ENCODE assay signal across 8 cellular contexts in genomic region chr12:19129121-19129485, GRCh38. TPM values are rescaled to one million over a fixed set of nuclear protein-coding genes. Genes with fewer than 3 reads are reported as not detected.
A peak's percentile ranks its signal among the peaks of the same experiment; 100 is the strongest.
DNase-seq lines count a peak whose midpoint lies in the region; ATAC-seq and TF ChIP-seq lines count a peak whose summit lies in the region.

No MANE protein-coding gene starts in this region.

- no peak for TF ChIP-seq POLR2A in stomach (IDR thresholded peaks at IDR 0.05)

- intact Hi-C loops in stomach (cut with DNase I; ENCODE audit: low total_unique reads) = no loop called here

- no peaks in the 10 kb centered on the region for H3K36me3 ChIP-seq in stomach

- peak overlapping the region; percentile 37 for H3K27ac Mint-ChIP-seq in activated T-helper 17 cell treated with anti-CD3 and anti-CD28 coated beads, Interleukin-2, amount 50 U/mL, for 72 hours

- H3K27me3 Mint-ChIP-seq in activated T-helper 17 cell treated with anti-CD3 and anti-CD28 coated beads, Interleukin-2, amount 50 U/mL, for 72 hours = no peaks in the 10 kb centered on the region

- TF ChIP-seq CTCF in stomach (IDR thresholded peaks at IDR 0.05) = no peak

- H3K4me1 ChIP-seq in stomach = peaks cover 6 to 30% (median 23%) of the 10 kb centered on the region in 4 donors

- H3K27ac ChIP-seq in stomach = peak overlapping the region; percentile 77 to 97 (median 94)

- H3K9me3 ChIP-seq in iPS-18c (ENCODE audit: control insufficient read depth, insufficient read depth, low read length) (peaks cover 4% of the 10 kb centered on the region), stomach (peaks cover 0 to 20% (median 11%) of the 10 kb centered on the region in 4 donors)

- no peaks in the 10 kb centered on the region for H3K27me3 ChIP-seq in stomach

- no peak for ATAC-seq in activated T-helper 17 cell treated with anti-CD3 and anti-CD28 coated beads, Interleukin-2, amount 50 U/mL, for 72 hours (replicated peaks)
- ATAC-seq in activated CD4-positive, CD25-positive, alpha-beta regulatory T cell treated with anti-CD3 and anti-CD28 coated beads, Interleukin-2, amount 50 U/mL, for 24 hours = no peak

- TF ChIP-seq EP300 in stomach (IDR thresholded peaks at IDR 0.05) = no peak

- peaks cover 15% of the 10 kb centered on the region for H3K4me1 Mint-ChIP-seq in activated T-helper 17 cell treated with anti-CD3 and anti-CD28 coated beads, Interleukin-2, amount 50 U/mL, for 72 hours

- H3K4me3 Mint-ChIP-seq in activated T-helper 17 cell treated with anti-CD3 and anti-CD28 coated beads, Interleukin-2, amount 50 U/mL, for 72 hours = peak overlapping the region; percentile 87

- WGBS in stomach, 5 donors = 0 to 2% (median 1%) methylated on average over 11 to 12 of the region's 12 CpGs

- H3K4me3 ChIP-seq in iPS-18c (ENCODE audit: insufficient read depth, low read depth, low read length) = peak overlapping the region; percentile 21; the same call in 1 of the 2 replicates
- H3K4me3 ChIP-seq in stomach = peak overlapping the region; percentile 95 to 99 (median 98)

- H3K36me3 Mint-ChIP-seq in activated T-helper 17 cell treated with anti-CD3 and anti-CD28 coated beads, Interleukin-2, amount 50 U/mL, for 72 hours (ENCODE audit: low read depth) = no peaks in the 10 kb centered on the region

- H3K9me3 Mint-ChIP-seq in activated T-helper 17 cell treated with anti-CD3 and anti-CD28 coated beads, Interleukin-2, amount 50 U/mL, for 72 hours = peaks cover 9% of the 10 kb centered on the region

- DNase-seq in NCI-H82 treated with DMSO at 0.1 percent for 48 hours (lab: John Stamatoyannopoulos, UW; ENCODE audit: unreplicated experiment) = peak; percentile 56
- no peak for DNase-seq in NCI-H82 (lab: John Stamatoyannopoulos, UW)
- no peak for DNase-seq in stomach
- DNase-seq in germinal center (ENCODE audit: low spot score) = no peak
- DNase-seq in NCI-H524 (lab: John Stamatoyannopoulos, UW) = no peak

RNA-seq across cellular contexts. Expression of gene PLEKHA5, which starts 0.4 kb away (rescaled TPM):
- 10 to 100 TPM in 1 of 2 donors, 1 to 10 TPM in 1; 8.6 to 10.4 TPM for total RNA-seq in activated T-helper 17 cell treated with anti-CD3 and anti-CD28 coated beads, Interleukin-2, amount 50 U/mL, for 72 hours
- 100 to 1,000 TPM in 1 of 5 donors, 10 to 100 TPM in 4; 29.0 to 156 (median 46.9) TPM for total RNA-seq in stomach
- polyA plus RNA-seq in stomach = 10 to 100 TPM; 13.8 to 21.1 (median 13.9) TPM
